In genomic region chr2:128753321-128753720, GRCh38 we compare ENCODE assay signal across 1 cellular context.
TF ChIP-seq lines count a peak whose summit lies in the region.

No MANE protein-coding gene starts in this region.

TF ChIP-seq in GM23338, 12 proteins besides CTCF, POLR2A, EP300 and RAD21 (continued from another document):
- TF ChIP-seq, protein P1, sequence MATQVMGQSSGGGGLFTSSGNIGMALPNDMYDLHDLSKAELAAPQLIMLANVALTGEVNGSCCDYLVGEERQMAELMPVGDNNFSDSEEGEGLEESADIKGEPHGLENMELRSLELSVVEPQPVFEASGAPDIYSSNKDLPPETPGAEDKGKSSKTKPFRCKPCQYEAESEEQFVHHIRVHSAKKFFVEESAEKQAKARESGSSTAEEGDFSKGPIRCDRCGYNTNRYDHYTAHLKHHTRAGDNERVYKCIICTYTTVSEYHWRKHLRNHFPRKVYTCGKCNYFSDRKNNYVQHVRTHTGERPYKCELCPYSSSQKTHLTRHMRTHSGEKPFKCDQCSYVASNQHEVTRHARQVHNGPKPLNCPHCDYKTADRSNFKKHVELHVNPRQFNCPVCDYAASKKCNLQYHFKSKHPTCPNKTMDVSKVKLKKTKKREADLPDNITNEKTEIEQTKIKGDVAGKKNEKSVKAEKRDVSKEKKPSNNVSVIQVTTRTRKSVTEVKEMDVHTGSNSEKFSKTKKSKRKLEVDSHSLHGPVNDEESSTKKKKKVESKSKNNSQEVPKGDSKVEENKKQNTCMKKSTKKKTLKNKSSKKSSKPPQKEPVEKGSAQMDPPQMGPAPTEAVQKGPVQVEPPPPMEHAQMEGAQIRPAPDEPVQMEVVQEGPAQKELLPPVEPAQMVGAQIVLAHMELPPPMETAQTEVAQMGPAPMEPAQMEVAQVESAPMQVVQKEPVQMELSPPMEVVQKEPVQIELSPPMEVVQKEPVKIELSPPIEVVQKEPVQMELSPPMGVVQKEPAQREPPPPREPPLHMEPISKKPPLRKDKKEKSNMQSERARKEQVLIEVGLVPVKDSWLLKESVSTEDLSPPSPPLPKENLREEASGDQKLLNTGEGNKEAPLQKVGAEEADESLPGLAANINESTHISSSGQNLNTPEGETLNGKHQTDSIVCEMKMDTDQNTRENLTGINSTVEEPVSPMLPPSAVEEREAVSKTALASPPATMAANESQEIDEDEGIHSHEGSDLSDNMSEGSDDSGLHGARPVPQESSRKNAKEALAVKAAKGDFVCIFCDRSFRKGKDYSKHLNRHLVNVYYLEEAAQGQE (IDR thresholded peaks at IDR 0.05; ENCODE audit: unreplicated experiment) = no peak
- TF ChIP-seq POLR2AphosphoS5 (IDR thresholded peaks at IDR 0.05; ENCODE audit: low read depth) = no peak
- TF ChIP-seq ZNF462 (CRISPR knock-in tag; IDR thresholded peaks at IDR 0.05) = no peak
- no peak for TF ChIP-seq JUNB (IDR thresholded peaks at IDR 0.05; ENCODE audit: unreplicated experiment)
- no peak for TF ChIP-seq NANOG (IDR thresholded peaks at IDR 0.05; ENCODE audit: borderline replicate concordance)
- no peak for TF ChIP-seq ZNF331 (CRISPR knock-in tag; IDR thresholded peaks at IDR 0.05; ENCODE audit: low read depth)
- no peak for TF ChIP-seq EZH2 (IDR thresholded peaks at IDR 0.05; ENCODE audit: low read depth, unreplicated experiment)
- TF ChIP-seq STAT1 (IDR thresholded peaks at IDR 0.05; ENCODE audit: unreplicated experiment) = no peak
- no peak for TF ChIP-seq EZH2phosphoT487 (IDR thresholded peaks at IDR 0.05; ENCODE audit: unreplicated experiment)
- no peak for TF ChIP-seq ETS1 (IDR thresholded peaks at IDR 0.05)
